Comparison of ENCODE assay signal across 8 cellular contexts in genomic region chr1:145985502-145986439, GRCh38. TPM values are rescaled to one million over a fixed set of nuclear protein-coding genes. Genes with fewer than 3 reads are reported as not detected.
DNase-seq lines count a peak whose midpoint lies in the region; ATAC-seq, FAIRE-seq and TF ChIP-seq lines count a peak whose summit lies in the region.

No MANE protein-coding gene starts in this region.

- H3K9me3 Mint-ChIP-seq in activated B cell treated with CpG ODN at 0.5 μM for 24 hours = no peaks in the 10 kb centered on the region

- peak overlapping the region; percentile 88 for H3K27ac Mint-ChIP-seq in activated B cell treated with CpG ODN at 0.5 μM for 24 hours

- no peaks in the 10 kb centered on the region for H3K27me3 ChIP-seq in MG63

- no peaks in the 10 kb centered on the region for H3K9me3 ChIP-seq in MG63

- H3K4me3 ChIP-seq in MG63 = no peak overlapping the region

- peak; percentile 65 for DNase-seq in Caki2 (ENCODE audit: low read depth)
- peak; percentile 50 for DNase-seq in MG63
- DNase-seq in activated B cell treated with CpG ODN at 0.5 μM for 24 hours = no peak
- peak; percentile 83 for DNase-seq in Right ventricle myocardium inferior (ENCODE audit: missing footprints)
- no peak for DNase-seq in sciatic nerve (ENCODE audit: low spot score)
- no peak for DNase-seq in GM12891 (ENCODE audit: insufficient read length, low spot score)
- no peak for DNase-seq in epidermal melanocyte (ENCODE audit: insufficient read length, low spot score)

- no peak for TF ChIP-seq CTCF in activated B cell treated with CpG ODN at 0.5 μM for 24 hours (IDR thresholded peaks at IDR 0.05)

- no peak for FAIRE-seq in GM12891 (lab: Jason Lieb, UNC)

- peak overlapping the region; percentile 28 for H3K4me3 Mint-ChIP-seq in activated B cell treated with CpG ODN at 0.5 μM for 24 hours

- CTCF ChIA-PET in activated B cell treated with CpG ODN at 0.5 μM for 24 hours (lab: Charles Lee) = interaction anchor here (0.6 kb wide), 1 partner anchor 20 kb away, joined by 3 read pairs; no protein-coding TSS in a partner anchor

- no peaks in the 10 kb centered on the region for H3K27me3 Mint-ChIP-seq in activated B cell treated with CpG ODN at 0.5 μM for 24 hours

- peaks cover 44% of the 10 kb centered on the region for H3K4me1 Mint-ChIP-seq in activated B cell treated with CpG ODN at 0.5 μM for 24 hours

- ATAC-seq in activated B cell treated with CpG ODN at 0.5 μM for 24 hours (ENCODE audit: low read depth) (no peak), Right ventricle myocardium inferior (peak; percentile 45), sciatic nerve (peak; percentile 63), HG02885 (IDR thresholded peaks at IDR 0.05; ENCODE audit: poor library complexity, unreplicated experiment) (no peak)

- no peak for TF ChIP-seq POLR2A in GM12891 (IDR thresholded peaks at IDR 0.05; ENCODE audit: low read depth, low read length)

- intact Hi-C loops in activated B cell treated with CpG ODN at 0.5 μM for 24 hours (cut with micrococcal nuclease) (no loop called here), Right ventricle myocardium inferior (cut with DNase I) (loop anchor here (1.0 kb wide), 1 partner anchor 9 kb away; no protein-coding TSS in a partner anchor), sciatic nerve (cut with DNase I) (no loop called here)

- no peaks in the 10 kb centered on the region for H3K36me3 Mint-ChIP-seq in activated B cell treated with CpG ODN at 0.5 μM for 24 hours (ENCODE audit: low read depth)

- no peaks in the 10 kb centered on the region for H3K36me3 ChIP-seq in MG63

- in situ Hi-C loops in Caki2 (cut with HindIII; ENCODE audit: low pct_unique_long_range_greater_than_20kb, low sequenced_read_pairs) = no loop called here

- POLR2A ChIA-PET in activated B cell treated with CpG ODN at 0.5 μM for 24 hours (lab: Charles Lee) = interaction anchor here (1.1 to 13.5 kb wide), 4 partner anchors 8 to 52 kb away, joined by 3 to 579 read pairs (median 4); partner anchors contain the start of gene TXNIP

TF ChIP-seq in GM12891, 5 proteins besides CTCF, POLR2A, EP300 and RAD21:
- no peak for TF ChIP-seq SPI1 (IDR thresholded peaks at IDR 0.05; ENCODE audit: low read depth, low read length)
- no peak for TF ChIP-seq POLR2AphosphoS5 (IDR thresholded peaks at IDR 0.05; ENCODE audit: low read depth, low read length)
- no peak for TF ChIP-seq TAF1 (IDR thresholded peaks at IDR 0.05; ENCODE audit: low read depth, low read length)
- no peak for TF ChIP-seq PAX5 (IDR thresholded peaks at IDR 0.05; ENCODE audit: insufficient read depth, low read length, severe bottlenecking)
- no peak for TF ChIP-seq POU2F2 (IDR thresholded peaks at IDR 0.05; ENCODE audit: low read depth, low read length)

RNA-seq across cellular contexts. Expression of gene TXNIP, which starts 10.6 kb away (rescaled TPM):
- total RNA-seq in Caki2 (2014; rRNA removed; shearing (Covaris generic); ENCODE audit: low replicate concordance) = 125 and 142 TPM in 2 replicates
- total RNA-seq in MG63 (2014; rRNA removed; shearing (Covaris generic); ENCODE audit: low replicate concordance) = 20.4 and 20.6 TPM in 2 replicates
- total RNA-seq in activated B cell treated with CpG ODN at 0.5 μM for 24 hours = 300 and 306 TPM in 2 replicates
- 1,017 TPM for total RNA-seq in Right ventricle myocardium inferior
- 609 TPM for total RNA-seq in sciatic nerve
- 129 TPM for polyA plus RNA-seq in GM12891 (2012; ENCODE audit: low read depth, missing spikeins)

RNA-seq across cellular contexts. Expression of gene POLR3GL, which starts 21.3 kb away (rescaled TPM):
- 18.9 and 35.2 TPM in 2 replicates for total RNA-seq in Caki2 (2014; rRNA removed; shearing (Covaris generic); ENCODE audit: low replicate concordance)
- total RNA-seq in MG63 (2014; rRNA removed; shearing (Covaris generic); ENCODE audit: low replicate concordance) = 1.8 and 6.8 TPM in 2 replicates
- total RNA-seq in activated B cell treated with CpG ODN at 0.5 μM for 24 hours (22.7 and 23.7 TPM in 2 replicates), Right ventricle myocardium inferior (49.1 TPM), sciatic nerve (22.3 TPM)
- polyA plus RNA-seq in GM12891 (2012; ENCODE audit: low read depth, missing spikeins) = 28.2 TPM

RNA-seq across cellular contexts. Expression of gene ANKRD34A, which starts 21.4 kb away (rescaled TPM):
- 0.74 TPM in 1 of 2 replicates, not detected in the other for total RNA-seq in Caki2 (2014; rRNA removed; shearing (Covaris generic); ENCODE audit: low replicate concordance)
- 0.30 TPM in 1 of 2 replicates, not detected in the other for total RNA-seq in MG63 (2014; rRNA removed; shearing (Covaris generic); ENCODE audit: low replicate concordance)
- 1.4 and 2.4 TPM in 2 replicates for total RNA-seq in activated B cell treated with CpG ODN at 0.5 μM for 24 hours
- 0.62 TPM for total RNA-seq in Right ventricle myocardium inferior
- total RNA-seq in sciatic nerve = 1.2 TPM
- 1.5 TPM for polyA plus RNA-seq in GM12891 (2012; ENCODE audit: low read depth, missing spikeins)

RNA-seq across cellular contexts. Expression of gene LIX1L, which starts 28.0 kb away (rescaled TPM):
- total RNA-seq in Caki2 (2014; rRNA removed; shearing (Covaris generic); ENCODE audit: low replicate concordance) = 19.8 and 26.9 TPM in 2 replicates
- total RNA-seq in MG63 (2014; rRNA removed; shearing (Covaris generic); ENCODE audit: low replicate concordance) = 30.0 and 38.9 TPM in 2 replicates
- total RNA-seq in activated B cell treated with CpG ODN at 0.5 μM for 24 hours (30.1 and 31.7 TPM in 2 replicates), Right ventricle myocardium inferior (25.8 TPM), sciatic nerve (57.6 TPM)
- polyA plus RNA-seq in GM12891 (2012; ENCODE audit: low read depth, missing spikeins) = 6.1 TPM

RNA-seq across cellular contexts. Expression of gene HJV, which starts 35.8 kb away (rescaled TPM):
- total RNA-seq in Caki2 (2014; rRNA removed; shearing (Covaris generic); ENCODE audit: low replicate concordance) = not detected in 2 replicates
- total RNA-seq in MG63 (2014; rRNA removed; shearing (Covaris generic); ENCODE audit: low replicate concordance) = not detected in 2 replicates
- total RNA-seq in activated B cell treated with CpG ODN at 0.5 μM for 24 hours (not detected in 2 replicates), Right ventricle myocardium inferior (71.0 TPM), sciatic nerve (not detected)
- not detected for polyA plus RNA-seq in GM12891 (2012; ENCODE audit: low read depth, missing spikeins)

Comparison
In these comparisons a context has a peak if more than half of its experiments do, and no peak if none do; other contexts are left out.
1. DNase-seq: peak in Caki2 (single experiment), MG63 (single experiment) and Right ventricle myocardium inferior (single experiment); none in activated B cell treated with CpG ODN at 0.5 μM for 24 hours (single experiment), sciatic nerve (single experiment), GM12891 (single experiment) and epidermal melanocyte (single experiment).
2. ATAC-seq: peak in Right ventricle myocardium inferior (single experiment) and sciatic nerve (single experiment); none in activated B cell treated with CpG ODN at 0.5 μM for 24 hours (single experiment) and HG02885 (single experiment).